Comparison of ENCODE assay signal across 17 cellular contexts in genomic region chr1:30320581-30320890, GRCh38.
DNase-seq lines count a peak whose midpoint lies in the region; ATAC-seq and TF ChIP-seq lines count a peak whose summit lies in the region.
"Had no signal": no experiment of that assay in that cellular context is flagged by ENCODE, and none has a peak within 500 bp of the region (broad histone marks: within the 10 kb centered on the region; RNA-seq: fewer than 3 reads in every experiment).

No MANE protein-coding gene starts in this region.

- H2BK120ac ChIP-seq in neuronal stem cell (ENCODE audit: low read depth, low read length): no peak overlapping the region

- no peaks in the 10 kb centered on the region for H3K4me1 Mint-ChIP-seq in natural killer cell
- peaks cover 0 to 3% of the 10 kb centered on the region in 2 donors for H3K4me1 Mint-ChIP-seq in natural killer cell treated with Interleukin-12 subunit alpha and Interleukin-12 subunit beta and Interleukin-15 and Interleukin-18, amount 100 ng/mL, for 72 hours (ENCODE audit: low read depth in 2 of 2)
- no peaks in the 10 kb centered on the region for H3K4me1 Mint-ChIP-seq in endothelial cell (ENCODE audit: unreplicated experiment)

- TF ChIP-seq CTCF in natural killer cell (IDR thresholded peaks at IDR 0.05) (no peak), endothelial cell (IDR thresholded peaks at IDR 0.05; ENCODE audit: unreplicated experiment) (no peak)

- no peak overlapping the region for H3K14ac ChIP-seq in neuronal stem cell (ENCODE audit: low read length)

- ATAC-seq in natural killer cell: no peak
- no peak for ATAC-seq in natural killer cell treated with Interleukin-12 subunit alpha and Interleukin-12 subunit beta and Interleukin-15 and Interleukin-18, amount 100 ng/mL, for 72 hours

- H4K91ac ChIP-seq in neuronal stem cell (ENCODE audit: low read depth, low read length, poor library complexity): no peak overlapping the region

- no peak overlapping the region for H3K4me3 ChIP-seq in SJCRH30
- no peak overlapping the region for H3K4me3 ChIP-seq in neuronal stem cell (ENCODE audit: low read length in 2 of 2)
- H3K4me3 ChIP-seq: Peyer's patch had no signal

- H2AFZ ChIP-seq in neuronal stem cell (ENCODE audit: low read length): no peak overlapping the region

- H3K4me3 Mint-ChIP-seq in natural killer cell (no peak overlapping the region), endothelial cell (ENCODE audit: unreplicated experiment) (no peak overlapping the region)
- H3K4me3 Mint-ChIP-seq in natural killer cell treated with Interleukin-12 subunit alpha and Interleukin-12 subunit beta and Interleukin-15 and Interleukin-18, amount 100 ng/mL, for 72 hours: no peak overlapping the region

- H2BK15ac ChIP-seq in neuronal stem cell (ENCODE audit: low read length): no peak overlapping the region

- H3K23ac ChIP-seq in neuronal stem cell (ENCODE audit: low read depth, low read length, poor library complexity): no peak overlapping the region

- H3K27ac Mint-ChIP-seq in natural killer cell (no peak overlapping the region), endothelial cell (ENCODE audit: unreplicated experiment) (no peak overlapping the region)
- no peak overlapping the region for H3K27ac Mint-ChIP-seq in natural killer cell treated with Interleukin-12 subunit alpha and Interleukin-12 subunit beta and Interleukin-15 and Interleukin-18, amount 100 ng/mL, for 72 hours

- H3K79me1 ChIP-seq in neuronal stem cell (ENCODE audit: low read depth, low read length): no peaks in the 10 kb centered on the region

- WGBS in neuronal stem cell (ENCODE audit: extremely low coverage in 2 of 2, insufficient read length in 2 of 2, insufficient replicate concordance in 1 of 2), 2 donors: no CpG with 5 or more reads among the region's 2 CpGs

- H3K4ac ChIP-seq in neuronal stem cell (ENCODE audit: low read length): no peak overlapping the region

- H3K4me1 ChIP-seq in SJCRH30 (peaks cover 21% of the 10 kb centered on the region), neuronal stem cell (ENCODE audit: control insufficient read depth in 2 of 2, insufficient read depth in 1 of 2, low read depth in 1 of 2, low read length in 2 of 2) (peaks cover 0 to 3% of the 10 kb centered on the region in 2 donors)
- H3K4me1 ChIP-seq: Peyer's patch had no signal

- intact Hi-C loops in natural killer cell (cut with micrococcal nuclease): no loop called here

- H3K36me3 ChIP-seq in SJCRH30 (no peaks in the 10 kb centered on the region), neuronal stem cell (replicated peaks in 1 of 2; ENCODE audit: control insufficient read depth in 2 of 2, insufficient read depth in 2 of 2, low read length in 2 of 2) (no peaks in the 10 kb centered on the region)
- H3K36me3 ChIP-seq: Peyer's patch had no signal

- H3K36me3 Mint-ChIP-seq in natural killer cell (no peaks in the 10 kb centered on the region), endothelial cell (ENCODE audit: low read depth, unreplicated experiment) (no peaks in the 10 kb centered on the region)
- H3K36me3 Mint-ChIP-seq in natural killer cell treated with Interleukin-12 subunit alpha and Interleukin-12 subunit beta and Interleukin-15 and Interleukin-18, amount 100 ng/mL, for 72 hours: no peaks in the 10 kb centered on the region

- H3K9me3 Mint-ChIP-seq in natural killer cell (no peaks in the 10 kb centered on the region), endothelial cell (ENCODE audit: unreplicated experiment) (no peaks in the 10 kb centered on the region)
- H3K9me3 Mint-ChIP-seq in natural killer cell treated with Interleukin-12 subunit alpha and Interleukin-12 subunit beta and Interleukin-15 and Interleukin-18, amount 100 ng/mL, for 72 hours: no peaks in the 10 kb centered on the region

- no peak overlapping the region for H2BK12ac ChIP-seq in neuronal stem cell (ENCODE audit: low read length)

- no peak overlapping the region for H2BK5ac ChIP-seq in neuronal stem cell (ENCODE audit: low read length)

- H3K4me2 ChIP-seq in neuronal stem cell (ENCODE audit: insufficient read depth, low read length, poor library complexity, severe bottlenecking): no peak overlapping the region
- H3K4me2 ChIP-seq: SK-N-SH had no signal

- H3K27ac ChIP-seq in SJCRH30 (no peak overlapping the region), neuronal stem cell (replicated peaks; ENCODE audit: low read length) (no peak overlapping the region)
- H3K27ac ChIP-seq: Peyer's patch had no signal

- H3K27me3 Mint-ChIP-seq in natural killer cell (ENCODE audit: low read depth in 2 of 2) (peaks cover 0 to 3% of the 10 kb centered on the region in 2 donors), endothelial cell (ENCODE audit: unreplicated experiment) (no peaks in the 10 kb centered on the region)
- peaks cover 0 to 15% of the 10 kb centered on the region in 2 donors for H3K27me3 Mint-ChIP-seq in natural killer cell treated with Interleukin-12 subunit alpha and Interleukin-12 subunit beta and Interleukin-15 and Interleukin-18, amount 100 ng/mL, for 72 hours

- DNase-seq in natural killer cell: peak; percentile 6
- DNase-seq in natural killer cell treated with Interleukin-12 subunit alpha and Interleukin-12 subunit beta and Interleukin-15 and Interleukin-18, amount 100 ng/mL, for 72 hours (ENCODE audit: low spot score): no peak
- peak; percentile 31 to 44 for DNase-seq in SJCRH30
- DNase-seq in neuronal stem cell (ENCODE audit: low spot score): no peak
- DNase-seq in HK-2 (ENCODE audit: unreplicated experiment): no peak
- no peak for DNase-seq in NCI-H2196 (lab: John Stamatoyannopoulos, UW; ENCODE audit: unreplicated experiment)
- no peak for DNase-seq in endothelial cell (ENCODE audit: low spot score)
- DNase-seq: ACHN; DMS79 treated with DMSO at 0.1 percent for 48 hours; IMR-90; NCI-H1417 treated with DMSO at 0.1 percent for 48 hours; NCI-H187 treated with DMSO at 0.1 percent for 48 hours; NCI-H446; NCI-H526 treated with DMSO at 0.1 percent for 48 hours; NK-92 treated with Interleukin-12 subunit alpha and Interleukin-12 subunit beta, amount 100 ng/mL, for 24 hours; Peyer's patch; SK-N-SH had no signal

- H4K8ac ChIP-seq in neuronal stem cell (ENCODE audit: low read depth, low read length): no peak overlapping the region

- no peaks in the 10 kb centered on the region; the same call in 1 of the 2 replicates for H3K9me3 ChIP-seq in SJCRH30 (replicated peaks)
- H3K9me3 ChIP-seq in neuronal stem cell (replicated peaks in 1 of 2; ENCODE audit: control insufficient read depth in 2 of 2, insufficient read depth in 1 of 2, low read depth in 1 of 2, low read length in 2 of 2): peaks cover 0 to 4% of the 10 kb centered on the region in 2 donors
- H3K9me3 ChIP-seq: Peyer's patch, SK-N-SH had no signal

- H3K18ac ChIP-seq in neuronal stem cell (ENCODE audit: low read length): peak overlapping the region; percentile 6

- H3K9ac ChIP-seq in neuronal stem cell (ENCODE audit: low read depth, low read length, poor library complexity): no peak overlapping the region
- H3K9ac ChIP-seq: SK-N-SH had no signal

- H3K27me3 ChIP-seq in SJCRH30: no peaks in the 10 kb centered on the region
- no peaks in the 10 kb centered on the region for H3K27me3 ChIP-seq in neuronal stem cell (ENCODE audit: control insufficient read depth in 3 of 3, insufficient read depth in 3 of 3, low read depth in 1 of 3, low read length in 3 of 3)
- H3K27me3 ChIP-seq: Peyer's patch had no signal

- H2AK5ac ChIP-seq in neuronal stem cell (ENCODE audit: low read depth, low read length): no peak overlapping the region

Comparison
In these comparisons a context has a peak if more than half of its experiments do, and no peak if none do; other contexts are left out.
1. DNase-seq: peak in natural killer cell (single experiment) and SJCRH30 (2 of 2); none in natural killer cell treated with Interleukin-12 subunit alpha and Interleukin-12 subunit beta and Interleukin-15 and Interleukin-18, amount 100 ng/mL, for 72 hours (single experiment), neuronal stem cell (single experiment), HK-2 (single experiment), NCI-H2196 (single experiment) and endothelial cell (single experiment).